ENCODE assay signal across 17 cellular contexts in the genomic region with DNA sequence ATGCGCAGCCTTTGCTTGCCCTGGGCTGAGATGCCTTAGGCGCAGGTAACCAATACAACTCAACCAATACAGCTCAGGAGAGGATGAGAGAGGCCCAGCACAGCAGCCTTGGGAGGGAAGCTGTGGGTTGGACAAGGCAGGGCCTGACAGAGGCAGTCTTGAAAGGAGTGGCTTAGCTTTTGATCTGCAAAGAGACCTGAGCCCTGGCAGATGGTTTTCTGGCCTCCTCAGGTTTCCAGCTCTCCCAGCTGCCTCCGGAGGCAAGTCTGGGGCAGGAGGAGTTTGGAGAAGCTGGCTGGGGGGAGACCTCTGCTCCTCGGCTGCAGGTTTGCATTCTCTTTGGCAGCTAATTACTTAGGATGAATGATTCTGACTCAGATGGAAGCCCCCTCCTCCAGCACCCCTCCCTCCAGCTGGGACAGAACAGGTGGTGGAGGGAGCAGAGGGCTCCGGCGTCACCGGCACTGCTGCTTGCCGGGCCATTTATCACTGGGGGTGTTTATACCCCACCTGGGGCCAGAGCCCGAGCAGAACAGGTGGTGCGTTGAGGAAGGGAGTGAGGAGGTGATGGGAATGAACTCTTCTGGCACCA. TPM values are rescaled to one million over a fixed set of nuclear protein-coding genes. Genes with fewer than 3 reads are reported as not detected.
DNase-seq lines count a peak whose midpoint lies in the region; ATAC-seq and TF ChIP-seq lines count a peak whose summit lies in the region.
"Had no signal": no experiment of that assay in that cellular context is flagged by ENCODE, and none has a peak within 500 bp of the region (broad histone marks: within the 10 kb centered on the region; RNA-seq: fewer than 3 reads in every experiment).

No MANE protein-coding gene starts in this region.

- H3K4me3 Mint-ChIP-seq in GM23338 (peak overlapping the region; percentile 54), chondrocyte (ENCODE audit: unreplicated experiment) (no peak overlapping the region)

- peaks cover 59% of the 10 kb centered on the region for H3K4me1 Mint-ChIP-seq in GM23338
- H3K4me1 Mint-ChIP-seq in chondrocyte (ENCODE audit: low read depth): no peaks in the 10 kb centered on the region

- DNase-seq in GM23338 (ENCODE audit: low spot score) (peak; percentile 68), NCI-H2081 (lab: John Stamatoyannopoulos, UW) (peak; percentile 80 to 83), NCI-H524 treated with DMSO at 0.1 percent for 48 hours (lab: John Stamatoyannopoulos, UW) (peak; percentile 93), iPS-NIHi7 (ENCODE audit: extremely low spot score) (peak; percentile 64), chondrocyte (ENCODE audit: low spot score) (no peak), UCSD-AML1 (lab: John Stamatoyannopoulos, UW; ENCODE audit: unreplicated experiment) (no peak), ascending aorta (ENCODE audit: low spot score in 2 of 2) (no peak), AG08396 (ENCODE audit: low spot score) (no peak)
- DNase-seq: activated CD4-positive, CD25-positive, alpha-beta regulatory T cell treated with anti-CD3 and anti-CD28 coated beads, Interleukin-2, amount 50 U/mL, for 72 hours; dermis blood vessel endothelial cell; GOT3; NCI-H774; ovary; stimulated activated CD4-positive, alpha-beta T cell treated with anti-CD3 and anti-CD28 coated beads, Interleukin-4, amount 100 ng/mL, for 4 hours; T-helper 2 cell; tibial artery had no signal

- ATAC-seq in GM23338: peak; percentile 74

- H3K4me3 ChIP-seq in GM23338 (peak overlapping the region; percentile 29; the same call in 1 of the 2 replicates), ascending aorta (no peak overlapping the region)
- H3K4me3 ChIP-seq: esophagus muscularis mucosa, ovary, tibial artery had no signal

- H3K4me1 ChIP-seq in GM23338 (ENCODE audit: insufficient read depth): peaks cover 40% of the 10 kb centered on the region
- no peaks in the 10 kb centered on the region for H3K4me1 ChIP-seq in ascending aorta
- H3K4me1 ChIP-seq: tibial artery had no signal

- H3K36me3 Mint-ChIP-seq in GM23338 (ENCODE audit: low read depth): no peaks in the 10 kb centered on the region
- H3K36me3 Mint-ChIP-seq in chondrocyte (ENCODE audit: low read depth): no peaks in the 10 kb centered on the region

- peaks cover 8% of the 10 kb centered on the region; the same call in 1 of the 2 replicates for H3F3A ChIP-seq in GM23338 (replicated peaks; ENCODE audit: low read depth)

- H3K4me2 ChIP-seq in GM23338: peak overlapping the region; percentile 62

- H3K27ac ChIP-seq in GM23338 (ENCODE audit: low read depth) (no peak overlapping the region), ascending aorta (no peak overlapping the region)
- H3K27ac ChIP-seq: esophagus muscularis mucosa, ovary, tibial artery had no signal

- H3K27ac Mint-ChIP-seq in GM23338: no peak overlapping the region
- H3K27ac Mint-ChIP-seq in chondrocyte (ENCODE audit: unreplicated experiment): no peak overlapping the region

- H4K20me1 ChIP-seq in GM23338 (replicated peaks; ENCODE audit: insufficient read depth): no peaks in the 10 kb centered on the region

- H3K36me3 ChIP-seq in GM23338 (ENCODE audit: insufficient read depth) (no peaks in the 10 kb centered on the region), ascending aorta (no peaks in the 10 kb centered on the region)
- H3K36me3 ChIP-seq: esophagus muscularis mucosa, ovary, tibial artery had no signal

- no peaks in the 10 kb centered on the region for H3K9me3 ChIP-seq in ascending aorta
- H3K9me3 ChIP-seq: esophagus muscularis mucosa, ovary, tibial artery had no signal

- H3K27me3 ChIP-seq in GM23338 (ENCODE audit: insufficient read depth): no peaks in the 10 kb centered on the region
- H3K27me3 ChIP-seq in ascending aorta: no peaks in the 10 kb centered on the region
- H3K27me3 ChIP-seq: ovary had no signal

- H3K9me3 Mint-ChIP-seq in GM23338 (no peaks in the 10 kb centered on the region; the same call in 2 of the 3 replicates), chondrocyte (ENCODE audit: low read depth) (no peaks in the 10 kb centered on the region)

- no peaks in the 10 kb centered on the region for H3K9me2 ChIP-seq in GM23338 (ENCODE audit: insufficient read depth)

- peaks cover 17% of the 10 kb centered on the region for H3K27me3 Mint-ChIP-seq in GM23338 (ENCODE audit: insufficient read depth, low read depth, poor library complexity)
- H3K27me3 Mint-ChIP-seq in chondrocyte (ENCODE audit: low read depth): peaks cover 81% of the 10 kb centered on the region

- H2AFZ ChIP-seq in GM23338: peak overlapping the region; percentile 88; the same call in 1 of the 2 replicates

- no peak for TF ChIP-seq CTCF in GM23338 (conservative IDR thresholded peaks at IDR 0.05; ENCODE audit: low read depth in 2 of 2)
- no peak for TF ChIP-seq CTCF in chondrocyte (IDR thresholded peaks at IDR 0.05)
- TF ChIP-seq CTCF in ascending aorta (IDR thresholded peaks at IDR 0.05): no peak

- intact Hi-C loops in ascending aorta (cut with DNase I): no loop called here

- H3K79me2 ChIP-seq in GM23338 (replicated peaks; ENCODE audit: insufficient read depth): no peaks in the 10 kb centered on the region

TF ChIP-seq in GM23338, 12 proteins besides CTCF, POLR2A, EP300 and RAD21 (continues in another document):
- TF ChIP-seq EZH2 (IDR thresholded peaks at IDR 0.05; ENCODE audit: low read depth, unreplicated experiment) (no peak), CREB1 (CRISPR knock-in tag; IDR thresholded peaks at IDR 0.05; ENCODE audit: low read depth) (no peak), EZH2phosphoT487 (IDR thresholded peaks at IDR 0.05; ENCODE audit: unreplicated experiment) (no peak), NANOG (IDR thresholded peaks at IDR 0.05; ENCODE audit: borderline replicate concordance) (no peak)
- TF ChIP-seq, protein P1, sequence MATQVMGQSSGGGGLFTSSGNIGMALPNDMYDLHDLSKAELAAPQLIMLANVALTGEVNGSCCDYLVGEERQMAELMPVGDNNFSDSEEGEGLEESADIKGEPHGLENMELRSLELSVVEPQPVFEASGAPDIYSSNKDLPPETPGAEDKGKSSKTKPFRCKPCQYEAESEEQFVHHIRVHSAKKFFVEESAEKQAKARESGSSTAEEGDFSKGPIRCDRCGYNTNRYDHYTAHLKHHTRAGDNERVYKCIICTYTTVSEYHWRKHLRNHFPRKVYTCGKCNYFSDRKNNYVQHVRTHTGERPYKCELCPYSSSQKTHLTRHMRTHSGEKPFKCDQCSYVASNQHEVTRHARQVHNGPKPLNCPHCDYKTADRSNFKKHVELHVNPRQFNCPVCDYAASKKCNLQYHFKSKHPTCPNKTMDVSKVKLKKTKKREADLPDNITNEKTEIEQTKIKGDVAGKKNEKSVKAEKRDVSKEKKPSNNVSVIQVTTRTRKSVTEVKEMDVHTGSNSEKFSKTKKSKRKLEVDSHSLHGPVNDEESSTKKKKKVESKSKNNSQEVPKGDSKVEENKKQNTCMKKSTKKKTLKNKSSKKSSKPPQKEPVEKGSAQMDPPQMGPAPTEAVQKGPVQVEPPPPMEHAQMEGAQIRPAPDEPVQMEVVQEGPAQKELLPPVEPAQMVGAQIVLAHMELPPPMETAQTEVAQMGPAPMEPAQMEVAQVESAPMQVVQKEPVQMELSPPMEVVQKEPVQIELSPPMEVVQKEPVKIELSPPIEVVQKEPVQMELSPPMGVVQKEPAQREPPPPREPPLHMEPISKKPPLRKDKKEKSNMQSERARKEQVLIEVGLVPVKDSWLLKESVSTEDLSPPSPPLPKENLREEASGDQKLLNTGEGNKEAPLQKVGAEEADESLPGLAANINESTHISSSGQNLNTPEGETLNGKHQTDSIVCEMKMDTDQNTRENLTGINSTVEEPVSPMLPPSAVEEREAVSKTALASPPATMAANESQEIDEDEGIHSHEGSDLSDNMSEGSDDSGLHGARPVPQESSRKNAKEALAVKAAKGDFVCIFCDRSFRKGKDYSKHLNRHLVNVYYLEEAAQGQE (IDR thresholded peaks at IDR 0.05; ENCODE audit: unreplicated experiment): no peak

RNA-seq across cellular contexts. Expression of a gene that starts 50.7 kb away (rescaled TPM):
- total RNA-seq in GM23338 (2014; rRNA removed; shearing (Covaris generic)): 51.0 and 52.1 TPM in 2 replicates
- 11.7 TPM in 2 replicates for polyA plus RNA-seq in GM23338 (2016; fragmentation: Nextera tagmentation; extraction: Ambion mirVana)
- total RNA-seq in chondrocyte (40.8 to 49.8 TPM (median 48.0 TPM) in 3 replicates), ascending aorta (32.7 TPM)

Comparison
In these comparisons a context has a peak if more than half of its experiments do, and no peak if none do; other contexts are left out.
1. DNase-seq: peak in GM23338 (single experiment), NCI-H2081 (2 of 2), NCI-H524 treated with DMSO at 0.1 percent for 48 hours (single experiment) and iPS-NIHi7 (single experiment); none in chondrocyte (single experiment), UCSD-AML1 (single experiment), ascending aorta (0 of 2) and AG08396 (single experiment).